Comparison of ENCODE assay signal across 8 cellular contexts in the genomic region with DNA sequence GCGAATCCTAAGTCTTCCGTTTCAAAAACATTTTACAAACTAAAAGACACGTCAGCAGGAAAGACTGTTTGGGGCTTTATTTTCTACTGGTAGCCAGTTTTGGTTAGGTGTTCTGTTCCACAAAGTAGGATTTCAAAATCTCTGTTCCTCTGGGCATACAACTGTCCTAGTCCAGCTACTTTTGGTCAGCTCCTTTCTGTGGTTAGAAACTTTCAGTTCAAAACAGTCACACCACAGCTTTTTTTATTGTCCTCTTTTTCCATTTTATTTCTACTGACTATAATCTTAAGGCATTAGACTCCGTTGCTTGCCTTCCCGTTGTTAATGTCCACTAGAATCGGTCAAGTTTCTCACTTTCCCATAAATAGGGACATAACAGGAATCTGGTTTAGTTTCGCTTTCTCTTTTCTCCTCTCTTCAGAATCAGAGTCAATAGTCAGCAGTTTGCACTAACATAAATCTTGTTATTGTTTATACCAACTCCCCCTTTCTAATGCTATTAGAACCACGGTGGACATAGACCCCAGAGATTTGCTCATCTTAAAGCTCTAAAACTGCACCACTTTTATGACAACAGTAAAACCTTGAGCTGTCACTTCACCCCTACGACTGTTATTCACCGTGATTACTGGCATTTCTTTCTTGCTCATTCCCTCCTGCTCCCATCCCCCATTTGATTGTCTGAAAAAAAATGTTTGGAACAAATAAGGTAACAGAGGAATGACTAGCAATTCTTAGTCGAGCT. TPM values are rescaled to one million over a fixed set of nuclear protein-coding genes. Genes with fewer than 3 reads are reported as not detected.
A peak's percentile ranks its signal among the peaks of the same experiment; 100 is the strongest.
DNase-seq lines count a peak whose midpoint lies in the region; ATAC-seq and TF ChIP-seq lines count a peak whose summit lies in the region.

No MANE protein-coding gene starts in this region.

- CTCF ChIA-PET in mammary epithelial cell (lab: Charles Lee; ENCODE audit: low non-redundant PET), result no interaction called here

- DNase-seq in AG10803 (ENCODE audit: low read depth) (peak; percentile 22), M059J (ENCODE audit: low read depth) (peak; percentile 73), mammary epithelial cell (peak; percentile 1), memory B cell (ENCODE audit: low spot score in 2 of 2) (no peak), aorta (no peak), NK-92 (lab: John Stamatoyannopoulos, UW; ENCODE audit: unreplicated experiment) (no peak), mesenteric fat pad (ENCODE audit: low spot score) (no peak)

- peak overlapping the region; percentile 97 for H2AFZ ChIP-seq in mammary epithelial cell (ENCODE audit: low read depth, low read length)

- H3K4me1 ChIP-seq in mammary epithelial cell (ENCODE audit: insufficient read depth, low read length), result no peaks in the 10 kb centered on the region
- H3K4me1 ChIP-seq in aorta (ENCODE audit: control insufficient read depth in 1 of 2, insufficient read depth in 2 of 2, low read length in 2 of 2), result no peaks in the 10 kb centered on the region

- peak overlapping the region; percentile 58 for H3K4me3 ChIP-seq in AG10803 (ENCODE audit: low read length)
- peak overlapping the region; percentile 45 to 69 (median 54) for H3K4me3 ChIP-seq in mammary epithelial cell (replicated peaks in 1 of 3; ENCODE audit: insufficient read depth in 1 of 3, low read depth in 2 of 3, low read length in 3 of 3)
- H3K4me3 ChIP-seq in aorta (ENCODE audit: low read length in 2 of 2), result peak overlapping the region; percentile 89 to 93

- H3K27ac ChIP-seq in mammary epithelial cell (ENCODE audit: insufficient read depth, low read depth, low read length) (peak overlapping the region; percentile 29), aorta (ENCODE audit: low read depth in 1 of 2, low read length in 2 of 2) (no peak overlapping the region)

- WGBS in mammary epithelial cell (ENCODE audit: low coverage, missing lambda C conversion rate), result 19% methylated on average over 11 of the region's 11 CpGs
- 27 to 31% methylated on average over 11 of the region's 11 CpGs for WGBS in aorta, 2 donors

- H3K4me1 Mint-ChIP-seq in memory B cell, result peaks cover 4% of the 10 kb centered on the region

- H3K9me3 ChIP-seq in mammary epithelial cell (replicated peaks; ENCODE audit: insufficient read depth, low read length) (no peaks in the 10 kb centered on the region), aorta (ENCODE audit: control insufficient read depth, low read length) (no peaks in the 10 kb centered on the region)

- no peaks in the 10 kb centered on the region for H3K9me3 Mint-ChIP-seq in memory B cell

- peaks cover under 1% of the 10 kb centered on the region for H3K27me3 ChIP-seq in mammary epithelial cell (ENCODE audit: insufficient read depth, low read length)
- H3K27me3 ChIP-seq in aorta (ENCODE audit: control insufficient read depth in 1 of 2, insufficient read depth in 2 of 2, low read length in 1 of 2), result no peaks in the 10 kb centered on the region

- peak overlapping the region; percentile 53 for H3K9ac ChIP-seq in mammary epithelial cell (ENCODE audit: insufficient read depth, low read length)

- H3K36me3 ChIP-seq in mammary epithelial cell (ENCODE audit: insufficient read depth, low read length), result no peaks in the 10 kb centered on the region
- no peaks in the 10 kb centered on the region for H3K36me3 ChIP-seq in aorta (ENCODE audit: control insufficient read depth in 1 of 2, insufficient read depth in 2 of 2, low read length in 1 of 2)

- ATAC-seq in memory B cell (ENCODE audit: low read depth) (no peak), aorta (ENCODE audit: low FRiP score) (peak; percentile 62), HG02884 (IDR thresholded peaks at IDR 0.05; ENCODE audit: unreplicated experiment) (no peak)

- H4K20me1 ChIP-seq in mammary epithelial cell (ENCODE audit: insufficient read depth, low read length), result no peaks in the 10 kb centered on the region

- peak overlapping the region; percentile 85 for H3K4me2 ChIP-seq in mammary epithelial cell (ENCODE audit: insufficient read depth, low read depth, low read length)

- H3K27me3 Mint-ChIP-seq in memory B cell, result no peaks in the 10 kb centered on the region

- no peaks in the 10 kb centered on the region for H3K79me2 ChIP-seq in mammary epithelial cell (ENCODE audit: insufficient read depth, low read length)

- TF ChIP-seq CTCF in AG10803 (conservative IDR thresholded peaks at IDR 0.05; ENCODE audit: low read length) (no peak), mammary epithelial cell (conservative IDR thresholded peaks at IDR 0.05 in 1 of 2, IDR thresholded peaks at IDR 0.05 in 1 of 2; ENCODE audit: extremely low read depth in 1 of 2, insufficient read depth in 1 of 2, low read depth in 1 of 2, low read length in 2 of 2) (no peak)

- dilution Hi-C loops in mammary epithelial cell (cut with HindIII; ENCODE audit: low sequenced_read_pairs), result no loop called here

- intact Hi-C loops in mammary epithelial cell (cut with micrococcal nuclease), result loop anchor here (10.0 kb wide), 1 partner anchor 182 kb away; no protein-coding TSS in a partner anchor
- intact Hi-C loops in aorta (cut with DNase I), result no loop called here

- in situ Hi-C loops in mammary epithelial cell (cut with MboI; ENCODE audit: low sequenced_read_pairs in 2 of 2), result no loop called here

- H3K36me3 Mint-ChIP-seq in memory B cell, result no peaks in the 10 kb centered on the region

- no peak overlapping the region for H3K27ac Mint-ChIP-seq in memory B cell

- no TSS peak for BruUV-seq in mammary epithelial cell (replicated peaks; lab: Mats Ljungman, UMichigan)

- peak overlapping the region; percentile 71 for H3K4me3 Mint-ChIP-seq in memory B cell

RNA-seq across cellular contexts. Expression of a gene that starts 41.5 kb away (rescaled TPM):
- 1.2 and 2.7 TPM in 2 replicates for total RNA-seq in M059J (2014; rRNA removed; shearing (Covaris generic))
- total RNA-seq in mammary epithelial cell (under 1 TPM in 1 of 2 donors, not detected in 1; 0.33 TPM), aorta (1 to 10 TPM in 1 of 2 donors, under 1 TPM in 1; 0.71 to 4.3 TPM), mesenteric fat pad (3.6 TPM)
- polyA plus RNA-seq in mammary epithelial cell (0.01 TPM), aorta (under 1 TPM; 0.13 to 0.28 TPM)
- polyA minus RNA-seq in mammary epithelial cell, result not detected

Comparison
In these comparisons a context has a peak if more than half of its experiments do, and no peak if none do; other contexts are left out.
1. DNase-seq: peak in AG10803 (single experiment), M059J (single experiment) and mammary epithelial cell (single experiment); none in memory B cell (0 of 2), aorta (0 of 2), NK-92 (single experiment) and mesenteric fat pad (single experiment).
2. Peak in every context shown above with its lines, with median percentiles within 50 percentile points of each other: H3K4me3 ChIP-seq.